Comparison of ENCODE assay signal across 8 cellular contexts in the genomic region with DNA sequence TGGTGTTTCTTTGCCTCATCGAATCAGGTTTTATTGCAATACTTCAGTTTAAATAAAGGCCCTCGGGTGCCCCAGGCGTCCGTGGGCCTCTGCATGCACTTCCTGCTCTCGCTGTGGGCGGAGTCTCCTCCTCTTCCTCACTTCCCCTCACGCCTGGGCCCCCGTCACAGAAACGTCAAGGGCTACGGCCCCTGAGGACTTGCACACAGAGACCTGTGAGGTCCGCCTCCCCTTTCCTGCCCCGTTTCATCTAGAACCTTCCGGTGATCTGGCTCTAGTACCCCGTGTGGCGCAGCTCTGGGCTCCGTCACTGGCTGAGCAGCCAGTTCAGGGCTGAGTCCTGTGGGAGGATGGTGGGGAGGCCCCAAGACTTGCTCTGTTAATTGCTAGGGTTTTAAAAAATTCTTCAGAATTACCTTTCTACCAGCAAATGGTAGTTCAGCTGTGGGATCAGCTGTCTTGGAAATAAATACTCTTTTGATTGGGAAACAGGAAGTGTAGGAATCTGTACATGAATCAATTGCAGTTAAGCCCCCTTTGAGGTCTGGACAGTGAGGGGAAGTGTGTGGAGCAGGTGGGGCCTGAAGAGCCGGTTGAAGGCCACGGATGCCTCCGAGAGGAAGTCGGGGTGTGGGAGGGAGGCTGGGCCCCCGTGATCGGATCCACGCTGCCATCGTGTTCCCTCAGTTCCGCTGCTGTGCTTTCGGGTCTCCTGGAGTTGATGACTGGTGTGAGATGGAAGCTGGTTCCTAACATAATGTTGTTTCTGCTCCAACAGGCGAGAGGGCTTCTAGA. TPM values are rescaled to one million over a fixed set of nuclear protein-coding genes. Genes with fewer than 3 reads are reported as not detected.
DNase-seq lines count a peak whose midpoint lies in the region; ATAC-seq and TF ChIP-seq lines count a peak whose summit lies in the region.

No MANE protein-coding gene starts in this region.

- ATAC-seq in HG02759 (IDR thresholded peaks at IDR 0.05; ENCODE audit: unreplicated experiment), result peak; percentile 87
- peak; percentile 80 to 86 for ATAC-seq in activated naive CD4-positive, alpha-beta T cell treated with anti-CD3 and anti-CD28 coated beads, Interleukin-2, amount 50 U/mL, for 72 hours

- H3K4me2 ChIP-seq in SU-DHL-6 (ENCODE audit: low read depth, low read length, poor library complexity, severe bottlenecking), result peak overlapping the region; percentile 65

- H3K79me2 ChIP-seq in SU-DHL-6 (ENCODE audit: insufficient read depth, low read length), result peaks cover 26% of the 10 kb centered on the region; the same call in 1 of the 2 replicates

- no peaks in the 10 kb centered on the region for H3K27me3 Mint-ChIP-seq in stimulated activated naive CD8-positive, alpha-beta T cell treated with anti-CD3 and anti-CD28 coated beads, Interleukin-15, Interleukin-2, amounts not matched to agents 100 ng/mL and 50 ng/mL, for 24 hours

- H3F3A ChIP-seq in SU-DHL-6 (ENCODE audit: insufficient read depth), result peaks cover 4% of the 10 kb centered on the region; the same call in 1 of the 2 replicates

- H3K4me1 Mint-ChIP-seq in stimulated activated naive CD8-positive, alpha-beta T cell treated with anti-CD3 and anti-CD28 coated beads, Interleukin-15, Interleukin-2, amounts not matched to agents 100 ng/mL and 50 ng/mL, for 24 hours (ENCODE audit: low read depth), result peaks cover 64% of the 10 kb centered on the region

- no peaks in the 10 kb centered on the region for H3K27me3 ChIP-seq in SU-DHL-6 (ENCODE audit: low read length)
- H3K27me3 ChIP-seq in muscle layer of duodenum (ENCODE audit: low read depth, low read length), result no peaks in the 10 kb centered on the region

- peaks cover 35 to 40% of the 10 kb centered on the region in 2 donors for H3K36me3 Mint-ChIP-seq in activated naive CD4-positive, alpha-beta T cell treated with anti-CD3 and anti-CD28 coated beads, Interleukin-2, amount 50 U/mL, for 72 hours
- peaks cover 57% of the 10 kb centered on the region for H3K36me3 Mint-ChIP-seq in stimulated activated naive CD8-positive, alpha-beta T cell treated with anti-CD3 and anti-CD28 coated beads, Interleukin-15, Interleukin-2, amounts not matched to agents 100 ng/mL and 50 ng/mL, for 24 hours (ENCODE audit: low read depth)

- peak overlapping the region; percentile 95 to 99 for H3K27ac Mint-ChIP-seq in activated naive CD4-positive, alpha-beta T cell treated with anti-CD3 and anti-CD28 coated beads, Interleukin-2, amount 50 U/mL, for 72 hours
- peak overlapping the region; percentile 97 for H3K27ac Mint-ChIP-seq in stimulated activated naive CD8-positive, alpha-beta T cell treated with anti-CD3 and anti-CD28 coated beads, Interleukin-15, Interleukin-2, amounts not matched to agents 100 ng/mL and 50 ng/mL, for 24 hours

- H3K27ac ChIP-seq in SU-DHL-6 (ENCODE audit: low read depth, low read length), result peak overlapping the region; percentile 65
- H3K27ac ChIP-seq in muscle layer of duodenum (ENCODE audit: low read length), result peak overlapping the region; percentile 35

- peak; percentile 93 for DNase-seq in GM13977 (ENCODE audit: low spot score)
- peak; percentile 80 to 86 for DNase-seq in activated naive CD4-positive, alpha-beta T cell treated with anti-CD3 and anti-CD28 coated beads, Interleukin-2, amount 50 U/mL, for 72 hours (ENCODE audit: low spot score in 2 of 2)
- no peak for DNase-seq in HK-2 (ENCODE audit: unreplicated experiment)
- DNase-seq in NCI-H2196 (lab: John Stamatoyannopoulos, UW; ENCODE audit: unreplicated experiment), result no peak

- H3K4me3 Mint-ChIP-seq in stimulated activated naive CD8-positive, alpha-beta T cell treated with anti-CD3 and anti-CD28 coated beads, Interleukin-15, Interleukin-2, amounts not matched to agents 100 ng/mL and 50 ng/mL, for 24 hours, result peak overlapping the region; percentile 83

- in situ Hi-C loops in GM13977 (cut with MboI; ENCODE audit: low pct_unique_long_range_greater_than_20kb, low sequenced_read_pairs, unreplicated experiment), result no loop called here

- no peaks in the 10 kb centered on the region for H3K36me3 ChIP-seq in SU-DHL-6 (ENCODE audit: low read length)
- peaks cover 0 to 8% of the 10 kb centered on the region in 2 donors for H3K36me3 ChIP-seq in muscle layer of duodenum (ENCODE audit: control insufficient read depth in 1 of 2, insufficient read depth in 2 of 2, low read length in 2 of 2)

- peak overlapping the region; percentile 52 for H2AFZ ChIP-seq in SU-DHL-6 (ENCODE audit: low read depth, low read length, severe bottlenecking)

- no peaks in the 10 kb centered on the region for H3K9me3 ChIP-seq in SU-DHL-6 (ENCODE audit: insufficient read depth, low read length)
- H3K9me3 ChIP-seq in muscle layer of duodenum (ENCODE audit: control insufficient read depth in 1 of 2, low read length in 2 of 2), result no peaks in the 10 kb centered on the region

- no peaks in the 10 kb centered on the region for H3K9me3 Mint-ChIP-seq in activated naive CD4-positive, alpha-beta T cell treated with anti-CD3 and anti-CD28 coated beads, Interleukin-2, amount 50 U/mL, for 72 hours
- no peaks in the 10 kb centered on the region for H3K9me3 Mint-ChIP-seq in stimulated activated naive CD8-positive, alpha-beta T cell treated with anti-CD3 and anti-CD28 coated beads, Interleukin-15, Interleukin-2, amounts not matched to agents 100 ng/mL and 50 ng/mL, for 24 hours

- no peaks in the 10 kb centered on the region for H3K9me2 ChIP-seq in SU-DHL-6 (replicated peaks; ENCODE audit: insufficient read depth, low read length)

- peak overlapping the region; percentile 45 for H3K9ac ChIP-seq in SU-DHL-6 (ENCODE audit: low read length)

- H4K20me1 ChIP-seq in SU-DHL-6 (ENCODE audit: low read depth, low read length), result no peaks in the 10 kb centered on the region

- TF ChIP-seq CTCF in GM13977 (IDR thresholded peaks at IDR 0.05; ENCODE audit: extremely low read depth, insufficient read depth, missing control alignments) (no peak), SU-DHL-6 (IDR thresholded peaks at IDR 0.05; ENCODE audit: insufficient read depth, low read length, poor library complexity, severe bottlenecking) (no peak)

- peak overlapping the region; percentile 20 for H3K4me3 ChIP-seq in SU-DHL-6 (ENCODE audit: insufficient read depth, low read length, poor library complexity, severe bottlenecking)
- no peak overlapping the region for H3K4me3 ChIP-seq in muscle layer of duodenum (ENCODE audit: low read depth in 1 of 2, low read length in 2 of 2)

- H3K4me1 ChIP-seq in muscle layer of duodenum (ENCODE audit: control insufficient read depth in 1 of 2, insufficient read depth in 2 of 2, low read length in 2 of 2), result peaks cover 7 to 41% of the 10 kb centered on the region in 2 donors

RNA-seq across cellular contexts. Expression of gene NFATC1, which starts 10.2 kb away (rescaled TPM):
- 10 to 100 TPM; 89.4 to 94.8 TPM for total RNA-seq in activated naive CD4-positive, alpha-beta T cell treated with anti-CD3 and anti-CD28 coated beads, Interleukin-2, amount 50 U/mL, for 72 hours

Comparison
In these comparisons a context has a peak if more than half of its experiments do, and no peak if none do; other contexts are left out.
1. DNase-seq: peak in GM13977 (single experiment) and activated naive CD4-positive, alpha-beta T cell treated with anti-CD3 and anti-CD28 coated beads, Interleukin-2, amount 50 U/mL, for 72 hours (2 of 2); none in HK-2 (single experiment) and NCI-H2196 (single experiment).